Comparison of ENCODE assay signal across 17 cellular contexts in the genomic region with DNA sequence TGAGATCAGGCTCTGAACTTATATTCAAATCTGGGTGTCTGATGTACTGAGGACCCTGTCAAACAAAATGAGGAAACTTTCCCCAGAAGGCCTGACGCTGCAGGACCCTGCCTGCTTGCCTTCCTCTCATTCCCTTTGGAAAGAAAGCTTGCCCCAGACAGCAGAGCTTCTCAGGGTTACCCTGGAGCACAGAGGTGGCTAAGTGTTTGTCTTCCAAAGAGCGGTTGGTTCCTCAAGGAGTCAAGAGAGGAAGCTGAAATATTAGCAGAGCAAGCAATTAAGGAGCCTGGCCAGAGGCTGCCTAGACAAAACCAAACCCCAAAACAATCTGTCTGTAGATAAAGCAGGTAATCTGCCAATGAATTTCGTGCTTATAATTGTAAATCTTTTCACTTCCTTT.
DNase-seq lines count a peak whose midpoint lies in the region; FAIRE-seq lines count a peak whose summit lies in the region.
"Had no signal": no experiment of that assay in that cellular context is flagged by ENCODE, and none has a peak within 500 bp of the region (broad histone marks: within the 10 kb centered on the region; RNA-seq: fewer than 3 reads in every experiment).

No MANE protein-coding gene starts in this region.

- no peaks in the 10 kb centered on the region for H3K27me3 ChIP-seq in mesenchymal stem cell (ENCODE audit: control insufficient read depth in 1 of 2, insufficient read depth in 1 of 2, low read length in 2 of 2)
- H3K27me3 ChIP-seq in Karpas-422 (ENCODE audit: low read length): no peaks in the 10 kb centered on the region

- no peak overlapping the region for H3K4ac ChIP-seq in mesenchymal stem cell (ENCODE audit: low read depth in 1 of 2, low read length in 2 of 2)

- no peak overlapping the region for H2BK5ac ChIP-seq in mesenchymal stem cell (ENCODE audit: low read depth, low read length, poor library complexity, severe bottlenecking)

- no peaks in the 10 kb centered on the region for H3K9me2 ChIP-seq in Karpas-422 (replicated peaks; ENCODE audit: insufficient read depth, low read length)

- H2AFZ ChIP-seq in mesenchymal stem cell (ENCODE audit: low read depth, low read length): no peak overlapping the region
- no peak overlapping the region for H2AFZ ChIP-seq in Karpas-422 (ENCODE audit: low read length)
- H2AFZ ChIP-seq: GM23248 had no signal

- FAIRE-seq in HTR-8/SVneo (lab: Jason Lieb, UNC): no peak
- FAIRE-seq: A204.1, G401.6, GM12891, H54, HepG2 had no signal

- H4K8ac ChIP-seq in mesenchymal stem cell (ENCODE audit: low read length): no peak overlapping the region

- H3K9me3 ChIP-seq in mesenchymal stem cell (ENCODE audit: control insufficient read depth, low read length) (no peaks in the 10 kb centered on the region), Karpas-422 (ENCODE audit: low read length) (no peaks in the 10 kb centered on the region)

- H3K36me3 ChIP-seq in mesenchymal stem cell (ENCODE audit: control insufficient read depth in 1 of 2, insufficient read depth in 2 of 2, low read depth in 1 of 2, low read length in 2 of 2) (no peaks in the 10 kb centered on the region), Karpas-422 (ENCODE audit: insufficient read depth, low read length) (no peaks in the 10 kb centered on the region)

- WGBS in mesenchymal stem cell: 90% methylated on average over 3 of the region's 3 CpGs

- peaks cover 14% of the 10 kb centered on the region for H3K4me1 ChIP-seq in mesenchymal stem cell (ENCODE audit: control insufficient read depth, insufficient read depth, low read depth, low read length)
- no peaks in the 10 kb centered on the region for H3K4me1 ChIP-seq in Karpas-422 (ENCODE audit: low read length)

- no peaks in the 10 kb centered on the region for H3K79me2 ChIP-seq in Karpas-422 (ENCODE audit: low read length)

- H3K4me3 ChIP-seq in mesenchymal stem cell (ENCODE audit: insufficient read depth in 1 of 2, low read depth in 1 of 2, low read length in 2 of 2) (no peak overlapping the region), Karpas-422 (ENCODE audit: low read length) (no peak overlapping the region)
- H3K4me3 ChIP-seq: GM23248 had no signal

- H3K18ac ChIP-seq in mesenchymal stem cell (ENCODE audit: low read depth in 1 of 2, low read length in 2 of 2): no peak overlapping the region

- no peaks in the 10 kb centered on the region for H3K79me1 ChIP-seq in mesenchymal stem cell (replicated peaks; ENCODE audit: low read length, poor library complexity, severe bottlenecking)

- no peak overlapping the region for H3K14ac ChIP-seq in mesenchymal stem cell (ENCODE audit: low read length in 2 of 2)

- peak; percentile 20 for DNase-seq in DMS79 treated with DMSO at 0.1 percent for 48 hours (lab: John Stamatoyannopoulos, UW)
- DNase-seq in islet precursor cell: peak; percentile 44
- DNase-seq in mesenchymal stem cell: no peak
- DNase-seq in Karpas-422: no peak
- DNase-seq in HTR-8/SVneo (ENCODE audit: insufficient read length, low spot score): no peak
- no peak for DNase-seq in SKM-1 (lab: John Stamatoyannopoulos, UW; ENCODE audit: unreplicated experiment)
- DNase-seq in activated CD4-positive, alpha-beta T cell treated with anti-CD3 and anti-CD28 coated beads, Interleukin-2, amount 50 U/mL, for 4 hours: no peak
- DNase-seq: ACHN; CD4-positive, alpha-beta memory T cell; GM23248; HCEC 1CT; KBM-7 had no signal

- no peak overlapping the region for H3K9ac ChIP-seq in mesenchymal stem cell (ENCODE audit: low read length)
- no peak overlapping the region for H3K9ac ChIP-seq in Karpas-422 (ENCODE audit: low read length)
- H3K9ac ChIP-seq: GM23248 had no signal

- no peak overlapping the region for H2BK12ac ChIP-seq in mesenchymal stem cell (ENCODE audit: low read length in 2 of 2)

- H3K4me2 ChIP-seq in mesenchymal stem cell (ENCODE audit: low read length, poor library complexity, severe bottlenecking) (no peak overlapping the region), Karpas-422 (ENCODE audit: low read depth, low read length, poor library complexity, severe bottlenecking) (no peak overlapping the region)

- no peak overlapping the region for H4K91ac ChIP-seq in mesenchymal stem cell (ENCODE audit: low read length)

- peak overlapping the region; percentile 11 for H2AK5ac ChIP-seq in mesenchymal stem cell (ENCODE audit: low read length, severe bottlenecking)

- no peak overlapping the region for H3K27ac ChIP-seq in mesenchymal stem cell (ENCODE audit: low read length, poor library complexity, severe bottlenecking)
- no peak overlapping the region for H3K27ac ChIP-seq in Karpas-422 (ENCODE audit: low read length)
- H3K27ac ChIP-seq: GM23248 had no signal

- no peak overlapping the region for H2BK15ac ChIP-seq in mesenchymal stem cell (ENCODE audit: low read depth, poor library complexity, severe bottlenecking)

- H4K20me1 ChIP-seq in Karpas-422 (ENCODE audit: insufficient read depth, low read depth, low read length): no peaks in the 10 kb centered on the region

- H2BK120ac ChIP-seq in mesenchymal stem cell (ENCODE audit: low read depth, low read length): no peak overlapping the region

- no peak overlapping the region for H3K23ac ChIP-seq in mesenchymal stem cell (ENCODE audit: low read length in 2 of 2)

Comparison
In these comparisons a context has a peak if more than half of its experiments do, and no peak if none do; other contexts are left out.
1. DNase-seq: peak in DMS79 treated with DMSO at 0.1 percent for 48 hours (single experiment) and islet precursor cell (single experiment); none in mesenchymal stem cell (single experiment), Karpas-422 (single experiment), HTR-8/SVneo (single experiment), SKM-1 (single experiment) and activated CD4-positive, alpha-beta T cell treated with anti-CD3 and anti-CD28 coated beads, Interleukin-2, amount 50 U/mL, for 4 hours (0 of 2).